ENCODE assay signal across 27 cellular contexts in the genomic region with DNA sequence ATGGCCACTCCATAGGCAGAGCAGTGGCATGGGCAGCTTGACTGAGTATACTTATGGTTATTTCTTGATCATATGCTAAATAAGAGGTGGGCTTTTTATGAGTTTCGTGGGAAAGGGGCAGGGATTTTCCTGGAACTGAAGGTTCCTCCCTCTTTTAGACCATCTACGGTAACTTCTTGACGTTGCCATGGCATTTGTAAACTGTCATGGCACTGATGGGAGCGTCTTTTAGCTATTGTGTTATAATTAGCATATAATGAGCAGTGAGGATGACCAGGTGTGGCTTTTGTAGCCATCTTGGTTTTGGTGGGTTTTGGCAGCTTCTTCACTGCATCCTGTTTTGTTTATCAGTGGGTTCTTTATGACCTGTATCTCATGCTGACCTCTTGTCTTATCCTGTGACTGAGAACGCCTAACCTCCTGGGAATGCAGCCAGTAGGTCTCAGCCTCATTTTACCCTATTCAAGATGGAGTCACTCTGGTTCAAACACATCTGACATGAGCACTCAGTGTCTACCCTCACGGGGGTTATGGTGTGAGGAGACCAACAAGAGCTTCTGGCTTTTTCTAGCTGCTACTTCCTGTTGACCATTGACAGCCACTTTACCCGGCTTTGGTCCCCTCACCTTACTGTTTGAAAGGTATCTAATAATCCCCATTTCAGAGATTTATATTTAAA.
"Had no signal": no experiment of that assay in that cellular context is flagged by ENCODE, and none has a peak within 500 bp of the region (broad histone marks: within the 10 kb centered on the region; RNA-seq: fewer than 3 reads in every experiment).

No MANE protein-coding gene starts in this region.

- H3K9me3 ChIP-seq: body of pancreas, colonic mucosa, left lung, mucosa of descending colon, neutrophil, ovary, right lobe of liver, testis, transverse colon had no signal

- DNase-seq: activated CD4-positive, alpha-beta T cell treated with anti-CD3 and anti-CD28 coated beads for 1 hour; activated CD4-positive, alpha-beta T cell treated with anti-CD3 and anti-CD28 coated beads, Interleukin-2, amount 10 ng/mL, durations not matched to agents 7 days and 5 days; activated CD8-positive, alpha-beta T cell treated with anti-CD3 and anti-CD28 coated beads, Interleukin-2, amount 10 ng/mL, durations not matched to agents 7 days and 5 days; activated effector memory CD4-positive, alpha-beta T cell treated with Interleukin-2 at 50 U/mL for 16 hours; activated naive CD4-positive, alpha-beta T cell treated with Interleukin-2 at 50 U/mL for 16 hours; anterior cingulate cortex; cerebellar nuclear complex; colonic mucosa; effector memory CD4-positive, alpha-beta T cell; left lung; mucosa of descending colon; nephron progenitor cell; ovary; right lobe of liver; stimulated activated CD4-positive, alpha-beta T cell treated with anti-CD3 and anti-CD28 coated beads, Interleukin-2, amount 100 ng/mL, for 48 hours; stimulated activated naive CD4-positive, alpha-beta T cell treated with Interleukin-2 at 50 U/mL for 16 hours; testis; transverse colon; WERI-Rb-1 had no signal

- FAIRE-seq: frontal cortex, islet of Langerhans, urothelium cell line had no signal

- H3K36me3 ChIP-seq: cardiac muscle cell, colonic mucosa, neutrophil, ovary, right lobe of liver, transverse colon had no signal

- H3K27me3 ChIP-seq: body of pancreas, cardiac muscle cell, colonic mucosa, dorsolateral prefrontal cortex, left lung, neutrophil, ovary, right lobe of liver, testis, transverse colon had no signal

- H3K27ac ChIP-seq: left lung, neutrophil, right lobe of liver, WERI-Rb-1 had no signal

- H3K4me3 ChIP-seq: body of pancreas, cardiac muscle cell, colonic mucosa, dorsolateral prefrontal cortex, left lung, lung, mucosa of descending colon, ovary, right lobe of liver, testis, transverse colon had no signal

- ATAC-seq: activated CD8-positive, alpha-beta T cell treated with anti-CD3 and anti-CD28 coated beads, Interleukin-2, amount 10 ng/mL, durations not matched to agents 7 days and 5 days; body of pancreas; left lung; mucosa of descending colon; right lobe of liver had no signal
